17 cellular contexts compared by ENCODE assay signal in genomic region chr10:111137587-111137986, GRCh38.
DNase-seq lines count a peak whose midpoint lies in the region; ATAC-seq and TF ChIP-seq lines count a peak whose summit lies in the region.
"Had no signal": no experiment of that assay in that cellular context is flagged by ENCODE, and none has a peak within 500 bp of the region (broad histone marks: within the 10 kb centered on the region; RNA-seq: fewer than 3 reads in every experiment).

No MANE protein-coding gene starts in this region.

- no peak overlapping the region for H3K14ac ChIP-seq in H9 (ENCODE audit: insufficient read depth, low read length)

- H3K56ac ChIP-seq in H9 (ENCODE audit: insufficient read length, low read depth, low read length) = no peak overlapping the region

- H3K27me3 ChIP-seq in H9 (ENCODE audit: insufficient read depth, low read length) (no peaks in the 10 kb centered on the region), endodermal cell (ENCODE audit: control insufficient read depth, insufficient read depth, low read length, poor library complexity, severe bottlenecking) (peaks cover 21% of the 10 kb centered on the region), prostate gland (replicated peaks; ENCODE audit: insufficient read depth) (no peaks in the 10 kb centered on the region)
- H3K27me3 ChIP-seq: BE2C had no signal

- no peaks in the 10 kb centered on the region for H3K23me2 ChIP-seq in H9 (ENCODE audit: insufficient read length, low read depth, low read length, poor library complexity, severe bottlenecking)

- H3K79me1 ChIP-seq in H9 (ENCODE audit: insufficient read depth, low read depth, low read length, poor library complexity, severe bottlenecking) = no peaks in the 10 kb centered on the region

- no peaks in the 10 kb centered on the region for H3K36me3 Mint-ChIP-seq in Calu3 (ENCODE audit: insufficient read depth, unreplicated experiment)
- peaks cover 0 to 21% (median 0%) of the 10 kb centered on the region in 3 experiments; a peak in 3 of 7 replicates for H3K36me3 Mint-ChIP-seq in H9 (ENCODE audit: insufficient read depth in 1 of 3, low read depth in 3 of 3)
- no peaks in the 10 kb centered on the region for H3K36me3 Mint-ChIP-seq in endodermal cell (ENCODE audit: low read depth)
- no peaks in the 10 kb centered on the region for H3K36me3 Mint-ChIP-seq in T-cell
- H3K36me3 Mint-ChIP-seq: IgD-negative memory B cell had no signal

- no peak overlapping the region for H3K18ac ChIP-seq in H9 (ENCODE audit: insufficient read length, low read depth, low read length)

- H3K27ac ChIP-seq in H9 (ENCODE audit: insufficient read length, low read depth, low read length) = peak overlapping the region; percentile 72
- H3K27ac ChIP-seq in endodermal cell (ENCODE audit: low read depth, low read length) = no peak overlapping the region
- peak overlapping the region in 1 of 2 donors; percentile 28 for H3K27ac ChIP-seq in prostate gland
- H3K27ac ChIP-seq: PC-9 had no signal

- no peak overlapping the region for H2AK5ac ChIP-seq in H9 (ENCODE audit: insufficient read length, low read length)

- TF ChIP-seq CTCF in Calu3 (IDR thresholded peaks at IDR 0.05; ENCODE audit: unreplicated experiment) = no peak
- no peak for TF ChIP-seq CTCF in H9 (conservative IDR thresholded peaks at IDR 0.05)
- no peak for TF ChIP-seq CTCF in endodermal cell (conservative IDR thresholded peaks at IDR 0.05)
- TF ChIP-seq CTCF in prostate gland (IDR thresholded peaks at IDR 0.05) = no peak

- no peak overlapping the region for H2BK12ac ChIP-seq in H9 (ENCODE audit: insufficient read length, low read depth, low read length)

- H3K4me3 ChIP-seq in endodermal cell (ENCODE audit: low read length) = no peak overlapping the region
- no peak overlapping the region for H3K4me3 ChIP-seq in prostate gland
- H3K4me3 ChIP-seq: PC-9 had no signal

- no peak overlapping the region for H3K4ac ChIP-seq in H9 (ENCODE audit: low read depth, low read length)

- H3K9me3 ChIP-seq in H9 (ENCODE audit: control insufficient read depth, low read depth, low read length) (no peaks in the 10 kb centered on the region), endodermal cell (ENCODE audit: control insufficient read depth, low read length) (no peaks in the 10 kb centered on the region), prostate gland (no peaks in the 10 kb centered on the region)
- H3K9me3 ChIP-seq: BE2C had no signal

- no TSS peak for BruUV-seq in Calu3 (replicated peaks; lab: Mats Ljungman, UMichigan)

- H3K4me1 ChIP-seq in H9 (ENCODE audit: insufficient read depth, low read length) (peaks cover 12% of the 10 kb centered on the region; the same call in 1 of the 2 replicates), endodermal cell (ENCODE audit: control insufficient read depth, insufficient read depth, low read length) (peaks cover 3% of the 10 kb centered on the region), prostate gland (replicated peaks) (no peaks in the 10 kb centered on the region)

- CTCF ChIA-PET in Calu3 (lab: Charles Lee) (interaction anchor here (0.8 to 1.9 kb wide), 3 partner anchors 9 to 61 kb away, joined by 3 to 7 read pairs (median 4); partner anchors contain the start of gene ADRA2A), T-cell (lab: Charles Lee) (no interaction called here)

- no peak overlapping the region for H3K4me2 ChIP-seq in H9 (ENCODE audit: insufficient read depth, insufficient read length, low read length)
- H3K4me2 ChIP-seq: PC-9 had no signal

- H2AFZ ChIP-seq in H9 (ENCODE audit: low read length) = no peak overlapping the region
- H2AFZ ChIP-seq: PC-9 had no signal

- POLR2A ChIA-PET in T-cell (lab: Charles Lee) = interaction anchor here in 1 of 2 donors (0.6 to 0.7 kb wide), 2 partner anchors 27 to 430 kb away, joined by 3 read pairs; no protein-coding TSS in a partner anchor

- H2BK120ac ChIP-seq in H9 (ENCODE audit: low read depth, low read length, poor library complexity, severe bottlenecking) = no peak overlapping the region

- no peak for ATAC-seq in T-cell (replicated peaks in 1 of 4)

- H4K20me1 ChIP-seq in H9 (ENCODE audit: control insufficient read depth, insufficient read depth, insufficient read length) = no peaks in the 10 kb centered on the region

- H3K4me1 Mint-ChIP-seq in Calu3 (ENCODE audit: low read depth, unreplicated experiment) = peaks cover 13% of the 10 kb centered on the region
- peaks cover 44 to 64% of the 10 kb centered on the region in 2 experiments for H3K4me1 Mint-ChIP-seq in H9
- H3K4me1 Mint-ChIP-seq in endodermal cell = peaks cover 17% of the 10 kb centered on the region
- H3K4me1 Mint-ChIP-seq in T-cell = no peaks in the 10 kb centered on the region
- H3K4me1 Mint-ChIP-seq: IgD-negative memory B cell had no signal

- no peak for TF ChIP-seq POLR2A in prostate gland (IDR thresholded peaks at IDR 0.05)

- no peak overlapping the region for H2BK20ac ChIP-seq in H9 (ENCODE audit: low read depth, low read length, poor library complexity, severe bottlenecking)

- no peaks in the 10 kb centered on the region for H3K9me3 Mint-ChIP-seq in Calu3 (ENCODE audit: low read depth, unreplicated experiment)
- peaks cover 5 to 6% of the 10 kb centered on the region in 2 experiments; a peak in 4 of 5 replicates for H3K9me3 Mint-ChIP-seq in H9
- peaks cover 2% of the 10 kb centered on the region for H3K9me3 Mint-ChIP-seq in endodermal cell
- no peaks in the 10 kb centered on the region for H3K9me3 Mint-ChIP-seq in T-cell
- H3K9me3 Mint-ChIP-seq: CD4-positive, alpha-beta T cell had no signal

- no peak overlapping the region for H3T11ph ChIP-seq in H9 (ENCODE audit: low read length)

- H3K9ac ChIP-seq in H9 (ENCODE audit: extremely low read depth, insufficient read length, low read length) = no peak overlapping the region
- no peak overlapping the region for H3K9ac ChIP-seq in endodermal cell (ENCODE audit: extremely low read depth, low read length, poor library complexity, severe bottlenecking)

- intact Hi-C loops in Calu3 (cut with micrococcal nuclease; ENCODE audit: unreplicated experiment) = loop anchor here (2.0 to 10.0 kb wide), 3 partner anchors 61 to 225 kb away; partner anchors contain the start of gene ADRA2A
- intact Hi-C loops in prostate gland (cut with DNase I) = no loop called here

- H3K27me3 Mint-ChIP-seq in Calu3 (ENCODE audit: unreplicated experiment) = no peaks in the 10 kb centered on the region
- peaks cover 13% of the 10 kb centered on the region for H3K27me3 Mint-ChIP-seq in H9 (ENCODE audit: low read depth)
- H3K27me3 Mint-ChIP-seq in endodermal cell (ENCODE audit: insufficient read depth) = peaks cover 29% of the 10 kb centered on the region
- H3K27me3 Mint-ChIP-seq in T-cell = peaks cover 28 to 42% of the 10 kb centered on the region in 2 donors

- no peak overlapping the region for H4K91ac ChIP-seq in H9 (ENCODE audit: insufficient read length, low read depth, low read length)

- no peak overlapping the region for H2BK5ac ChIP-seq in H9 (ENCODE audit: insufficient read length, low read length)

- H3K27ac Mint-ChIP-seq in Calu3 (ENCODE audit: unreplicated experiment) (peak overlapping the region; percentile 41), H9 (peak overlapping the region; percentile 77 to 97 (median 83)), endodermal cell (no peak overlapping the region), T-cell (no peak overlapping the region)
- H3K27ac Mint-ChIP-seq: CD4-positive, alpha-beta T cell; HFFc6; IgD-negative memory B cell had no signal

- H3K79me2 ChIP-seq in H9 (ENCODE audit: insufficient read depth, low read length) = no peaks in the 10 kb centered on the region

- H3K36me3 ChIP-seq in endodermal cell (ENCODE audit: control insufficient read depth, insufficient read depth, low read length) = no peaks in the 10 kb centered on the region
- H3K36me3 ChIP-seq in prostate gland = no peaks in the 10 kb centered on the region
- H3K36me3 ChIP-seq: BE2C had no signal

- no peak overlapping the region for H2BK15ac ChIP-seq in H9 (ENCODE audit: low read depth, low read length)

- H4K8ac ChIP-seq in H9 (replicated peaks; ENCODE audit: insufficient read length, low read depth, low read length) = no peak overlapping the region

- H3K23ac ChIP-seq in H9 (ENCODE audit: insufficient read length, low read depth, low read length) = no peak overlapping the region

- peak overlapping the region; percentile 15 for H3K4me3 Mint-ChIP-seq in Calu3 (ENCODE audit: low read depth, unreplicated experiment)
- peak overlapping the region in 1 of 2 experiments; percentile 45; a peak in 3 of 5 replicates for H3K4me3 Mint-ChIP-seq in H9
- no peak overlapping the region for H3K4me3 Mint-ChIP-seq in endodermal cell
- no peak overlapping the region for H3K4me3 Mint-ChIP-seq in T-cell
- H3K4me3 Mint-ChIP-seq: CD4-positive, alpha-beta T cell; HFFc6; IgD-negative memory B cell had no signal

- no peak overlapping the region for H4K5ac ChIP-seq in H9 (ENCODE audit: insufficient read length, low read depth, low read length)

- DNase-seq in Calu3 = no peak
- peak; percentile 12 for DNase-seq in H9
- DNase-seq in endodermal cell = peak; percentile 38
- peak; percentile 85 for DNase-seq in mucosa of gallbladder (ENCODE audit: low spot score)
- no peak for DNase-seq in T-cell
- DNase-seq in GM03348 (ENCODE audit: low spot score) = no peak
- no peak for DNase-seq in prostate gland (ENCODE audit: low spot score)
- DNase-seq: BE2C; CD4-positive, alpha-beta T cell; GOT3; HFFc6; Kasumi-1; NCI-H1105; NCI-H1694; NCI-H2171; PC-9 had no signal

- no CpG with 5 or more reads among the region's 4 CpGs for WGBS in H9 (ENCODE audit: extremely low coverage, insufficient read length, low lambda C conversion rate)
- WGBS in endodermal cell (ENCODE audit: insufficient coverage in 1 of 2, insufficient read length in 1 of 2), 2 experiments = 79 to 86% methylated on average over 3 of the region's 4 CpGs
- 43% methylated on average over 4 of the region's 4 CpGs for WGBS in prostate gland

Comparison
In these comparisons a context has a peak if more than half of its experiments do, and no peak if none do; other contexts are left out.
1. DNase-seq: peak in H9 (single experiment), endodermal cell (single experiment) and mucosa of gallbladder (single experiment); none in Calu3 (single experiment), T-cell (0 of 34), GM03348 (single experiment) and prostate gland (single experiment).
2. H3K27ac Mint-ChIP-seq: peak in Calu3 (single experiment) and H9 (3 of 3); none in endodermal cell (single experiment) and T-cell (0 of 2).